Comparison of ENCODE assay signal across 9 cellular contexts in genomic region chr2:96408631-96409542, GRCh38.
A peak's percentile ranks its signal among the peaks of the same experiment; 100 is the strongest.
DNase-seq lines count a peak whose midpoint lies in the region; FAIRE-seq and TF ChIP-seq lines count a peak whose summit lies in the region.
"Had no signal": no experiment of that assay in that cellular context is flagged by ENCODE, and none has a peak within 500 bp of the region (broad histone marks: within the 10 kb centered on the region; RNA-seq: fewer than 3 reads in every experiment).

No MANE protein-coding gene starts in this region.

- H3K27me3 Mint-ChIP-seq in glutamatergic neuron (ENCODE audit: unreplicated experiment): peaks cover 1% of the 10 kb centered on the region
- peaks cover 3% of the 10 kb centered on the region for H3K27me3 Mint-ChIP-seq in progenitor cell of endocrine pancreas

- H3K79me2 ChIP-seq in smooth muscle cell (ENCODE audit: low read depth): no peaks in the 10 kb centered on the region

- H3K4me3 ChIP-seq in GM06990 (replicated peaks; ENCODE audit: low read depth, low read length) (no peak overlapping the region), smooth muscle cell (no peak overlapping the region)

- H3F3A ChIP-seq in smooth muscle cell (ENCODE audit: low read depth): no peaks in the 10 kb centered on the region

- H3K4me2 ChIP-seq in smooth muscle cell: no peak overlapping the region

- H3K9me3 ChIP-seq in smooth muscle cell (replicated peaks; ENCODE audit: low read depth): no peaks in the 10 kb centered on the region

- no peaks in the 10 kb centered on the region for H3K4me1 ChIP-seq in smooth muscle cell (ENCODE audit: low read depth)

- H3K36me3 ChIP-seq in GM06990 (ENCODE audit: control insufficient read depth, insufficient read depth, low read length): no peaks in the 10 kb centered on the region
- no peaks in the 10 kb centered on the region for H3K36me3 ChIP-seq in smooth muscle cell (ENCODE audit: low read depth)

- H3K27ac ChIP-seq in smooth muscle cell (ENCODE audit: low read depth): no peak overlapping the region

- DNase-seq in GM06990 (ENCODE audit: extremely low read depth, insufficient read length): no peak
- DNase-seq in RCC 7860 (ENCODE audit: low spot score): peak; percentile 90
- no peak for DNase-seq in glutamatergic neuron
- DNase-seq in progenitor cell of endocrine pancreas (ENCODE audit: low spot score, unreplicated experiment): no peak
- no peak for DNase-seq in COLO668 (lab: John Stamatoyannopoulos, UW; ENCODE audit: unreplicated experiment)
- DNase-seq in smooth muscle cell (lab: John Stamatoyannopoulos, UW; ENCODE audit: unreplicated experiment): no peak
- no peak for DNase-seq in NOMO-1 (lab: John Stamatoyannopoulos, UW; ENCODE audit: unreplicated experiment in 2 of 2)
- DNase-seq in NCI-H1105 treated with DMSO at 0.1 percent for 48 hours (lab: John Stamatoyannopoulos, UW): no peak
- DNase-seq: NCI-H1436 treated with DMSO at 0.1 percent for 48 hours had no signal

- no peaks in the 10 kb centered on the region for H3K27me3 ChIP-seq in GM06990 (replicated peaks; ENCODE audit: control insufficient read depth, insufficient read depth, low read length)
- no peaks in the 10 kb centered on the region for H3K27me3 ChIP-seq in smooth muscle cell (ENCODE audit: low read depth)

- H3K9ac ChIP-seq in smooth muscle cell (ENCODE audit: low read depth): no peak overlapping the region

- H3K9me3 Mint-ChIP-seq in glutamatergic neuron (ENCODE audit: unreplicated experiment) (peaks cover 3% of the 10 kb centered on the region), progenitor cell of endocrine pancreas (ENCODE audit: low read depth) (no peaks in the 10 kb centered on the region)

- H3K4me1 Mint-ChIP-seq in glutamatergic neuron (ENCODE audit: low read depth, unreplicated experiment) (peaks cover 3% of the 10 kb centered on the region), progenitor cell of endocrine pancreas (ENCODE audit: low read depth) (peaks cover 44% of the 10 kb centered on the region)

- TF ChIP-seq CTCF in GM06990 (IDR thresholded peaks at IDR 0.05; ENCODE audit: insufficient read depth, low read length, poor library complexity, severe bottlenecking): peak; percentile 3
- TF ChIP-seq CTCF in glutamatergic neuron (IDR thresholded peaks at IDR 0.05; ENCODE audit: partially characterized antibody, unreplicated experiment): peak; percentile 20
- TF ChIP-seq CTCF in progenitor cell of endocrine pancreas (IDR thresholded peaks at IDR 0.05; ENCODE audit: unreplicated experiment): peak; percentile 21
- TF ChIP-seq CTCF in smooth muscle cell (IDR thresholded peaks at IDR 0.05; ENCODE audit: borderline replicate concordance, insufficient read depth, poor library complexity, severe bottlenecking): no peak

- H2AFZ ChIP-seq in smooth muscle cell (ENCODE audit: low read depth): no peak overlapping the region

- H3K27ac Mint-ChIP-seq in glutamatergic neuron (ENCODE audit: unreplicated experiment) (no peak overlapping the region), progenitor cell of endocrine pancreas (peak overlapping the region; percentile 31)

- peak; percentile 94 for FAIRE-seq in RCC 7860 (lab: Jason Lieb, UNC)

- 57% methylated on average over 14 of the region's 14 CpGs for WGBS in smooth muscle cell (ENCODE audit: low lambda C conversion rate)

- no peaks in the 10 kb centered on the region for H4K20me1 ChIP-seq in smooth muscle cell (ENCODE audit: low read depth)

- no peaks in the 10 kb centered on the region for H3K36me3 Mint-ChIP-seq in glutamatergic neuron (ENCODE audit: unreplicated experiment)
- no peaks in the 10 kb centered on the region for H3K36me3 Mint-ChIP-seq in progenitor cell of endocrine pancreas (ENCODE audit: insufficient read depth)

- H3K4me3 Mint-ChIP-seq in glutamatergic neuron (ENCODE audit: unreplicated experiment): no peak overlapping the region
- no peak overlapping the region for H3K4me3 Mint-ChIP-seq in progenitor cell of endocrine pancreas (ENCODE audit: low read depth)
